Comparison of ENCODE assay signal across 20 cellular contexts in the genomic region with DNA sequence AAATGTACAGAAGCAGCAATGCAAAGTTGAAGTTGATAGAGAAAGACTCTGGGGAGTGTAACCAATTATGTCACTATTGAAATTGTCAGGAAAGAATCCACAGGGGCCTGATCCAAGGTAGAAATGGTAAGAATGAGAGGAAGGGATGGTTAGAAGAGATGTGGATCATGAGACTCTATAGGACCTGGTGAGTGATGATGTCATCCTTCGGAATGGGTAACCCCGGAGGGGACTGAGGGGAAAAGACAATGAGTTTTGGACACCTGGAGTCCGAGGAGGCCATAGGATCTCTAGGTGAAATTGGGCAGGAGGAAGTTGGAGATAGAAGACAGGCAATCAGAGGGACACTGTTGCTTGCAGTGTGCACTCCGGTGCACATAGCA. TPM values are rescaled to one million over a fixed set of nuclear protein-coding genes. Genes with fewer than 3 reads are reported as not detected.
DNase-seq lines count a peak whose midpoint lies in the region; TF ChIP-seq lines count a peak whose summit lies in the region.
"Had no signal": no experiment of that assay in that cellular context is flagged by ENCODE, and none has a peak within 500 bp of the region (broad histone marks: within the 10 kb centered on the region; RNA-seq: fewer than 3 reads in every experiment).

No MANE protein-coding gene starts in this region.

- H3K4me3 ChIP-seq in AG04450 (ENCODE audit: low read depth, low read length) = no peak overlapping the region
- no peak overlapping the region for H3K4me3 ChIP-seq in adipocyte (ENCODE audit: low read length)
- peak overlapping the region in 1 of 59 donors; percentile 10 for H3K4me3 ChIP-seq in dorsolateral prefrontal cortex
- H3K4me3 ChIP-seq in osteoblast (ENCODE audit: insufficient read depth, low read length) = no peak overlapping the region
- no peak overlapping the region for H3K4me3 ChIP-seq in OCI-LY7 (ENCODE audit: low read depth, low read length, poor library complexity, severe bottlenecking)
- H3K4me3 ChIP-seq: MG63 had no signal

- no peaks in the 10 kb centered on the region for H3K27me3 ChIP-seq in AG04450 (ENCODE audit: control insufficient read depth, insufficient read depth, low read length)
- no peaks in the 10 kb centered on the region for H3K27me3 ChIP-seq in adipocyte (replicated peaks; ENCODE audit: control insufficient read depth, insufficient read depth, low read length)
- H3K27me3 ChIP-seq in dorsolateral prefrontal cortex = no peaks in the 10 kb centered on the region
- H3K27me3 ChIP-seq in osteoblast (ENCODE audit: insufficient read depth, low read length) = no peaks in the 10 kb centered on the region
- H3K27me3 ChIP-seq: MG63 had no signal

- peak overlapping the region; percentile 25 for H3K9ac ChIP-seq in adipocyte (ENCODE audit: low read length)
- H3K9ac ChIP-seq: SK-N-SH had no signal

- BruUV-seq in OCI-LY7 (replicated peaks; lab: Mats Ljungman, UMichigan) = no TSS peak

- POLR2A ChIA-PET in AG04450 (lab: Yijun Ruan, JAX) = interaction anchor here (1.3 kb wide), 1 partner anchor 262 kb away, joined by 3 read pairs; no protein-coding TSS in a partner anchor
- POLR2A ChIA-PET in OCI-LY7 (lab: Charles Lee) = no interaction called here

- H3K9me3 ChIP-seq in AG04450 (ENCODE audit: control insufficient read depth, insufficient read depth, low read length) = no peaks in the 10 kb centered on the region
- no peaks in the 10 kb centered on the region for H3K9me3 ChIP-seq in adipocyte (ENCODE audit: control insufficient read depth, low read length)
- no peaks in the 10 kb centered on the region for H3K9me3 ChIP-seq in osteoblast (ENCODE audit: low read depth, low read length)
- no peaks in the 10 kb centered on the region for H3K9me3 ChIP-seq in OCI-LY7 (ENCODE audit: low read length)
- H3K9me3 ChIP-seq: MG63, SK-N-SH had no signal

- intact Hi-C loops in dorsolateral prefrontal cortex (cut with DNase I) = loop anchor here (2.0 to 5.0 kb wide), 4 partner anchors 138 to 323 kb away; a partner anchor contains a TSS
- intact Hi-C loops in OCI-LY7 (cut with micrococcal nuclease; ENCODE audit: unreplicated experiment) = no loop called here

- H2AFZ ChIP-seq in osteoblast (ENCODE audit: low read length) (no peak overlapping the region), OCI-LY7 (ENCODE audit: low read length) (no peak overlapping the region)

- H3K79me2 ChIP-seq in osteoblast (ENCODE audit: insufficient read depth, low read length) = no peaks in the 10 kb centered on the region
- H3K79me2 ChIP-seq in OCI-LY7 (ENCODE audit: insufficient read depth, low read depth, low read length) = no peaks in the 10 kb centered on the region

- CTCF ChIA-PET in AG04450 (lab: Charles Lee) (interaction anchor here (0.8 to 10.3 kb wide), 16 partner anchors 13 to 265 kb away, joined by 3 to 330 read pairs (median 5); no protein-coding TSS in a partner anchor), OCI-LY7 (lab: Charles Lee; ENCODE audit: unreplicated experiment) (no interaction called here)

- DNase-seq in AG04450 (ENCODE audit: low read depth, low spot score) = no peak
- DNase-seq in adipocyte (ENCODE audit: low read depth) = no peak
- DNase-seq in dorsolateral prefrontal cortex = no peak
- no peak for DNase-seq in osteoblast (ENCODE audit: insufficient read length, low spot score, missing footprints)
- no peak for DNase-seq in H4 (ENCODE audit: low spot score)
- DNase-seq in OCI-LY7 (ENCODE audit: low spot score) = no peak
- DNase-seq in NCI-H748 treated with DMSO at 0.1 percent for 48 hours (lab: John Stamatoyannopoulos, UW) = no peak
- DNase-seq in NCI-H1105 (lab: John Stamatoyannopoulos, UW) = no peak
- DNase-seq: 8988T; AML-193; CD8-positive, alpha-beta memory T cell; DMS53; GDM1; MG63; NCI-H1417 treated with DMSO at 0.1 percent for 48 hours; NCI-H187 treated with DMSO at 0.1 percent for 48 hours; NCI-H510A; SIG-M5; SK-N-SH had no signal

- H3K9me2 ChIP-seq in OCI-LY7 (ENCODE audit: insufficient read depth, low read length) = no peaks in the 10 kb centered on the region
- H3K9me2 ChIP-seq: SK-N-SH had no signal

- peaks cover 24% of the 10 kb centered on the region for H3K4me1 ChIP-seq in adipocyte (ENCODE audit: control insufficient read depth, insufficient read depth, low read length)
- H3K4me1 ChIP-seq in osteoblast (ENCODE audit: insufficient read depth, low read length) = peaks cover 38% of the 10 kb centered on the region
- H3K4me1 ChIP-seq in OCI-LY7 (ENCODE audit: insufficient read depth, low read length, poor library complexity, severe bottlenecking) = no peaks in the 10 kb centered on the region

- no peaks in the 10 kb centered on the region for H3K36me3 ChIP-seq in adipocyte (ENCODE audit: control insufficient read depth, insufficient read depth, low read length, severe bottlenecking)
- no peaks in the 10 kb centered on the region for H3K36me3 ChIP-seq in osteoblast (ENCODE audit: insufficient read depth, low read length)
- no peaks in the 10 kb centered on the region for H3K36me3 ChIP-seq in OCI-LY7 (ENCODE audit: insufficient read depth, low read length)
- H3K36me3 ChIP-seq: MG63 had no signal

- no peaks in the 10 kb centered on the region for H4K20me1 ChIP-seq in osteoblast (ENCODE audit: insufficient read depth, low read length)
- H4K20me1 ChIP-seq in OCI-LY7 (ENCODE audit: insufficient read depth, low read length) = no peaks in the 10 kb centered on the region

- H3K4me2 ChIP-seq in osteoblast (ENCODE audit: insufficient read depth, low read length) = peak overlapping the region; percentile 29
- H3K4me2 ChIP-seq in OCI-LY7 (ENCODE audit: low read length) = no peak overlapping the region
- H3K4me2 ChIP-seq: SK-N-SH had no signal

- H3K27ac ChIP-seq in AG04450 (ENCODE audit: low read depth, low read length) = peak overlapping the region; percentile 31
- peak overlapping the region in 56 of 59 donors; percentile 0 to 90 (median 66) for H3K27ac ChIP-seq in dorsolateral prefrontal cortex
- peak overlapping the region; percentile 50 for H3K27ac ChIP-seq in osteoblast (ENCODE audit: low read depth, low read length)
- no peak overlapping the region for H3K27ac ChIP-seq in OCI-LY7 (ENCODE audit: low read depth, low read length, poor library complexity, severe bottlenecking)
- H3K27ac ChIP-seq: RWPE1 had no signal

- no peak for TF ChIP-seq CTCF in AG04450 (IDR thresholded peaks at IDR 0.05; ENCODE audit: low read depth, low read length)
- no peak for TF ChIP-seq CTCF in dorsolateral prefrontal cortex (IDR thresholded peaks at IDR 0.05 in 54 of 56, conservative IDR thresholded peaks at IDR 0.05 in 2 of 56; ENCODE audit: low read depth in 1 of 56, partially characterized antibody in 56 of 56)
- TF ChIP-seq CTCF in osteoblast (IDR thresholded peaks at IDR 0.05; ENCODE audit: extremely low read depth, low read depth, low read length) = no peak
- TF ChIP-seq CTCF in OCI-LY7 (conservative IDR thresholded peaks at IDR 0.05; ENCODE audit: low read length) = no peak

RNA-seq across cellular contexts. Expression of a gene that starts 6.3 kb away (rescaled TPM):
- polyA plus RNA-seq in AG04450 (2011; rRNA removed) = 484 and 486 TPM in 2 replicates
- 343 TPM in 2 replicates for polyA minus RNA-seq in AG04450 (2011; rRNA and poly(A)+ RNA removed)
- 100 to 1,000 TPM in 10 of 120 experiments, 10 to 100 TPM in 110; 30.5 to 155 (median 57.5) TPM for total RNA-seq in dorsolateral prefrontal cortex
- total RNA-seq in osteoblast = 1,020 and 1,293 TPM in 2 replicates
- total RNA-seq in H4 (2014; rRNA removed; shearing (Covaris generic)) = 22.8 and 25.5 TPM in 2 replicates
- not detected in 2 replicates for total RNA-seq in OCI-LY7 (2014; rRNA removed; shearing (Covaris generic))
- total RNA-seq in OCI-LY7 (2022) = not detected in 2 replicates
- polyA plus RNA-seq: CD8-positive, alpha-beta memory T cell had no signal

Comparison
In these comparisons a context has a peak if more than half of its experiments do, and no peak if none do; other contexts are left out.
1. RNA of a gene that starts 6.3 kb away (total RNA-seq): 1,020 to 1,293 TPM in osteoblast, 30.5 to 155 TPM in dorsolateral prefrontal cortex and 22.8 to 25.5 TPM in H4; not detected in OCI-LY7; every median in the first group is over 10 times any median in the second.